ENCODE assay signal across 8 cellular contexts in genomic region chr1:228059536-228060457, GRCh38. TPM values are rescaled to one million over a fixed set of nuclear protein-coding genes. Genes with fewer than 3 reads are reported as not detected.
DNase-seq lines count a peak whose midpoint lies in the region; ATAC-seq and TF ChIP-seq lines count a peak whose summit lies in the region.

No MANE protein-coding gene starts in this region.

- DNase-seq in NCI-H748 treated with DMSO at 0.1 percent for 48 hours (lab: John Stamatoyannopoulos, UW): peak; percentile 90
- peak; percentile 46 for DNase-seq in activated T-helper 1 cell treated with Interleukin-2 at 50 U/mL for 16 hours (ENCODE audit: low read depth)
- no peak for DNase-seq in left cardiac atrium
- DNase-seq in NOMO-1 treated with DMSO at 0.1 percent for 48 hours (lab: John Stamatoyannopoulos, UW; ENCODE audit: unreplicated experiment): no peak
- DNase-seq in osteocyte (ENCODE audit: extremely low spot score, unreplicated experiment): no peak
- DNase-seq in C1 segment of cervical spinal cord (lab: John Stamatoyannopoulos, UW): no peak

- H3K27ac ChIP-seq in skin epidermis: peak overlapping the region in 2 of 21 experiments; percentile 41 to 53

- H3K4me3 ChIP-seq in skin epidermis: peak overlapping the region; percentile 2 to 34 (median 16)

- H3K27ac Mint-ChIP-seq in osteocyte (ENCODE audit: unreplicated experiment): no peak overlapping the region

- H3K9me3 Mint-ChIP-seq in osteocyte (ENCODE audit: unreplicated experiment): no peaks in the 10 kb centered on the region

- H3K4me1 Mint-ChIP-seq in osteocyte (ENCODE audit: unreplicated experiment): peaks cover 3% of the 10 kb centered on the region

- H3K36me3 Mint-ChIP-seq in osteocyte (ENCODE audit: unreplicated experiment): no peaks in the 10 kb centered on the region

- ATAC-seq in GM19035 (IDR thresholded peaks at IDR 0.05; ENCODE audit: unreplicated experiment): peak; percentile 60
- peak; percentile 52 to 55 for ATAC-seq in left cardiac atrium

- no peak for TF ChIP-seq CTCF in osteocyte (IDR thresholded peaks at IDR 0.05)

- H3K27me3 Mint-ChIP-seq in osteocyte (ENCODE audit: unreplicated experiment): peaks cover 50% of the 10 kb centered on the region

- H3K4me3 Mint-ChIP-seq in osteocyte (ENCODE audit: unreplicated experiment): no peak overlapping the region

- intact Hi-C loops in left cardiac atrium (cut with DNase I): no loop called here

RNA-seq across cellular contexts. Expression of gene ARF1, which starts 22.7 kb away (rescaled TPM):
- total RNA-seq in left cardiac atrium (100 to 1,000 TPM; 295 to 397 TPM), osteocyte (305 and 306 TPM in 2 replicates)

RNA-seq across cellular contexts. Expression of gene C1orf35, which starts 43.3 kb away (rescaled TPM):
- total RNA-seq in left cardiac atrium (1 to 10 TPM; 7.7 to 8.0 TPM), osteocyte (13.0 and 13.6 TPM in 2 replicates)

RNA-seq across cellular contexts. Expression of gene MRPL55, which starts 49.3 kb away (rescaled TPM):
- total RNA-seq in left cardiac atrium (10 to 100 TPM; 43.5 to 48.9 TPM), osteocyte (46.1 and 47.4 TPM in 2 replicates)

RNA-seq across cellular contexts. Expression of gene WNT3A, which starts 53.0 kb away (rescaled TPM):
- total RNA-seq in left cardiac atrium (not detected), osteocyte (not detected in 2 replicates)

Comparison
In these comparisons a context has a peak if more than half of its experiments do, and no peak if none do; other contexts are left out.
1. DNase-seq: peak in NCI-H748 treated with DMSO at 0.1 percent for 48 hours (single experiment) and activated T-helper 1 cell treated with Interleukin-2 at 50 U/mL for 16 hours (single experiment); none in left cardiac atrium (single experiment), NOMO-1 treated with DMSO at 0.1 percent for 48 hours (single experiment), osteocyte (single experiment) and C1 segment of cervical spinal cord (0 of 14).